ENCODE assay signal across 1 cellular context in the genomic region with DNA sequence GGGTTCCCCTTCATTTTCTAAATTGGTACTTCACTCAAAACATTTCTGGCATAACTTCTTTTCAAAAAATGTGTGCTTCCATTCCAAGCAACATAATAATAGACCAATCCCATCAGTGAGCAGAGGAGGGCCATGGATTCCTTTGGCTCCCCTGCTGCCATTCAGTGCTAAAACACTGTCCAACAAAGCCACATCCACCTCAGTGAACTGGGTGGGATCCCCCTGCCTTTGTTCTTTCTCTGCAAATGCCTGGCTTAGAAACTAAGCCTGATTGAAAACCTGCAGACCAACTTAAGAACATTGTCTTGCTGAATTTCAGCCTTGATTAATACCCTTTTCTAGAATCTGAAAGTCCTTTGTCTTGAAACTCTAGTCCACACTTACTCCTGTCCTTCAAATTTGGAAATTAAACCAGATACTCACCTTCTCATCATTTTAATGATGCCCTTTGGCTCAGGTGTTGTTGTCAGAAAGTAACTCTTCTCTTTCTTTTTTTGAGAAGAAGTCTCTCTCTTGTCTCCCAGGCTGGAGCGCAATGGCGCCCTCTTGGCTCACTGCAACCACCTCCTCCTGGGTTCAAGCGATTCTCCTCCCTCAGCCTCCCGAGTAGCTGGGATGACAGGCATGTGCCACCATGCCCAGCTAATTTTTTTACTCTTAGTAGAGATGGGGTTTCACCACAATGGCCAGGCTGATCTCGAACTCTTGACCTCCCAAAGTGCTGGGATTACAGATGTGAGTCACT.
TF ChIP-seq lines count a peak whose summit lies in the region.

No MANE protein-coding gene starts in this region.

TF ChIP-seq in HCT116, 20 proteins besides CTCF, POLR2A, EP300 and RAD21 (continued from another document):
- TF ChIP-seq, protein P1, sequence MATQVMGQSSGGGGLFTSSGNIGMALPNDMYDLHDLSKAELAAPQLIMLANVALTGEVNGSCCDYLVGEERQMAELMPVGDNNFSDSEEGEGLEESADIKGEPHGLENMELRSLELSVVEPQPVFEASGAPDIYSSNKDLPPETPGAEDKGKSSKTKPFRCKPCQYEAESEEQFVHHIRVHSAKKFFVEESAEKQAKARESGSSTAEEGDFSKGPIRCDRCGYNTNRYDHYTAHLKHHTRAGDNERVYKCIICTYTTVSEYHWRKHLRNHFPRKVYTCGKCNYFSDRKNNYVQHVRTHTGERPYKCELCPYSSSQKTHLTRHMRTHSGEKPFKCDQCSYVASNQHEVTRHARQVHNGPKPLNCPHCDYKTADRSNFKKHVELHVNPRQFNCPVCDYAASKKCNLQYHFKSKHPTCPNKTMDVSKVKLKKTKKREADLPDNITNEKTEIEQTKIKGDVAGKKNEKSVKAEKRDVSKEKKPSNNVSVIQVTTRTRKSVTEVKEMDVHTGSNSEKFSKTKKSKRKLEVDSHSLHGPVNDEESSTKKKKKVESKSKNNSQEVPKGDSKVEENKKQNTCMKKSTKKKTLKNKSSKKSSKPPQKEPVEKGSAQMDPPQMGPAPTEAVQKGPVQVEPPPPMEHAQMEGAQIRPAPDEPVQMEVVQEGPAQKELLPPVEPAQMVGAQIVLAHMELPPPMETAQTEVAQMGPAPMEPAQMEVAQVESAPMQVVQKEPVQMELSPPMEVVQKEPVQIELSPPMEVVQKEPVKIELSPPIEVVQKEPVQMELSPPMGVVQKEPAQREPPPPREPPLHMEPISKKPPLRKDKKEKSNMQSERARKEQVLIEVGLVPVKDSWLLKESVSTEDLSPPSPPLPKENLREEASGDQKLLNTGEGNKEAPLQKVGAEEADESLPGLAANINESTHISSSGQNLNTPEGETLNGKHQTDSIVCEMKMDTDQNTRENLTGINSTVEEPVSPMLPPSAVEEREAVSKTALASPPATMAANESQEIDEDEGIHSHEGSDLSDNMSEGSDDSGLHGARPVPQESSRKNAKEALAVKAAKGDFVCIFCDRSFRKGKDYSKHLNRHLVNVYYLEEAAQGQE (IDR thresholded peaks at IDR 0.05; ENCODE audit: low read depth): no peak
- TF ChIP-seq, protein P2, sequence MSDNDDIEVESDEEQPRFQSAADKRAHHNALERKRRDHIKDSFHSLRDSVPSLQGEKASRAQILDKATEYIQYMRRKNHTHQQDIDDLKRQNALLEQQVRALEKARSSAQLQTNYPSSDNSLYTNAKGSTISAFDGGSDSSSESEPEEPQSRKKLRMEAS (IDR thresholded peaks at IDR 0.05): no peak
- TF ChIP-seq POLR2AphosphoS5 (IDR thresholded peaks at IDR 0.05; ENCODE audit: low read depth, low read length) (no peak), SIN3A (IDR thresholded peaks at IDR 0.05; ENCODE audit: low read depth) (no peak), CEBPB (IDR thresholded peaks at IDR 0.05; ENCODE audit: low read depth) (no peak), ZNF274 (IDR thresholded peaks at IDR 0.05; ENCODE audit: low read depth, low read length) (no peak), FOSL1 (IDR thresholded peaks at IDR 0.05; ENCODE audit: low read depth) (no peak), SRF (IDR thresholded peaks at IDR 0.05; ENCODE audit: low read depth) (no peak), EZH2phosphoT487 (IDR thresholded peaks at IDR 0.05; ENCODE audit: borderline replicate concordance) (no peak), EGR1 (IDR thresholded peaks at IDR 0.05; ENCODE audit: low read depth) (no peak)
